ENCODE assay signal across 7 cellular contexts in the genomic region with DNA sequence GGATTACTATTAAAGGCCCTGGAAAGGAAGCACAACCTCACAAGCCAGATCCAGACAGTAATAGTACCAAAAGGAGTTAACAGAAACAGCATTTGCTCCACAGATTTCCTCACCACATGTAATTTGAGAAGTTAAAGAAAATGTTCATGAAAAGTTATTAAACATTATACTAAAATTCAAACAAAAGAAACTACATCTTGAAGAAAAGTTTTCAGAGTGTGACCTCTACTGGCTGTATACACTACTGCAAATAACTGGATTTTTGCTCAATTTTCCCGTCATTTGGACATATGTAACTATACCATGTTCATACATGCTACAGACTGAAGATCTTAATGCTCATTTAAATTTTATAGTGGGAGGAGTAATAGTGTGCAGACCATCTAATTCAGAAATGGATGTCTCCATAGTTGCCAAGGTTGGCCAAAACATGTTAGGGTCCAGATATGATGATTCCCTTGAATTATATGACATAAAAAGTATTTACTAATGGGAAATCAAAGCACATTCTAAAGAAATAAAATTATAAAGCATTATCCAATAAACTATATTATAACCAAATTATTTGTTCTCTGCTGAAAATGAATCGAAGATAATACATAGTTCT. TPM values are rescaled to one million over a fixed set of nuclear protein-coding genes. Genes with fewer than 3 reads are reported as not detected.
DNase-seq lines count a peak whose midpoint lies in the region; ATAC-seq and TF ChIP-seq lines count a peak whose summit lies in the region.

No MANE protein-coding gene starts in this region.

- H3K36me3 ChIP-seq in body of pancreas (replicated peaks in 1 of 2; ENCODE audit: insufficient read depth in 1 of 2, low read depth in 2 of 2), result peaks cover 6 to 15% of the 10 kb centered on the region in 2 donors

- H3K9me3 ChIP-seq in body of pancreas, result no peaks in the 10 kb centered on the region

- no peaks in the 10 kb centered on the region for H3K27me3 Mint-ChIP-seq in IgD-negative memory B cell
- no peaks in the 10 kb centered on the region for H3K27me3 Mint-ChIP-seq in naive thymus-derived CD8-positive, alpha-beta T cell

- POLR2A ChIA-PET in naive thymus-derived CD8-positive, alpha-beta T cell (lab: Charles Lee), result no interaction called here

- no peak overlapping the region for H3K27ac ChIP-seq in body of pancreas

- no peaks in the 10 kb centered on the region for H3K9me3 Mint-ChIP-seq in IgD-negative memory B cell
- H3K9me3 Mint-ChIP-seq in naive thymus-derived CD8-positive, alpha-beta T cell, result no peaks in the 10 kb centered on the region

- peak overlapping the region in 2 of 3 donors; percentile 2 to 72 for H3K27ac Mint-ChIP-seq in IgD-negative memory B cell
- peak overlapping the region in 5 of 10 donors; percentile 1 to 52 (median 6) for H3K27ac Mint-ChIP-seq in naive thymus-derived CD8-positive, alpha-beta T cell

- TF ChIP-seq CTCF in GM12873 (IDR thresholded peaks at IDR 0.05; ENCODE audit: insufficient read depth, low read depth, low read length, missing control alignments) (peak; percentile 57), body of pancreas (IDR thresholded peaks at IDR 0.05) (peak in 6 of 7 experiments; percentile 36 to 51 (median 42))

- no peaks in the 10 kb centered on the region for H3K36me3 Mint-ChIP-seq in IgD-negative memory B cell
- peaks cover 5 to 48% (median 10%) of the 10 kb centered on the region in 3 donors for H3K36me3 Mint-ChIP-seq in naive thymus-derived CD8-positive, alpha-beta T cell

- 58 to 70% methylated on average over 2 of the region's 2 CpGs for WGBS in body of pancreas, 2 donors

- ATAC-seq in body of pancreas (peak; percentile 35), HG03045 (IDR thresholded peaks at IDR 0.05; ENCODE audit: unreplicated experiment) (no peak)
- peak; percentile 36 to 61 for ATAC-seq in naive thymus-derived CD8-positive, alpha-beta T cell

- peaks cover 13 to 22% (median 21%) of the 10 kb centered on the region in 3 donors for H3K4me1 Mint-ChIP-seq in IgD-negative memory B cell
- peaks cover 11 to 29% (median 20%) of the 10 kb centered on the region in 4 donors for H3K4me1 Mint-ChIP-seq in naive thymus-derived CD8-positive, alpha-beta T cell

- peak overlapping the region in 1 of 4 donors; percentile 3 for H3K4me3 Mint-ChIP-seq in IgD-negative memory B cell
- no peak overlapping the region for H3K4me3 Mint-ChIP-seq in naive thymus-derived CD8-positive, alpha-beta T cell

- no peak for TF ChIP-seq POLR2A in body of pancreas (IDR thresholded peaks at IDR 0.05)

- peaks cover 24% of the 10 kb centered on the region for H3K4me1 ChIP-seq in body of pancreas

- DNase-seq in body of pancreas (no peak), COLO829 (ENCODE audit: low spot score) (no peak)
- DNase-seq in naive thymus-derived CD8-positive, alpha-beta T cell, result peak in 2 of 10 donors; percentile 43 to 46
- no peak for DNase-seq in activated CD4-positive, CD25-positive, alpha-beta regulatory T cell (lab: John Stamatoyannopoulos, UW)

- no peaks in the 10 kb centered on the region for H3K27me3 ChIP-seq in body of pancreas

- intact Hi-C loops in body of pancreas (cut with DNase I), result no loop called here

- H3K4me3 ChIP-seq in body of pancreas, result no peak overlapping the region

RNA-seq across cellular contexts. Expression of gene KRR1, which starts 5.6 kb away (rescaled TPM):
- polyA plus RNA-seq in IgD-negative memory B cell, result 63.8 TPM
- 10 to 100 TPM in 1 of 2 donors, 1 to 10 TPM in 1; 9.3 to 33.9 TPM for total RNA-seq in body of pancreas
- 10 to 100 TPM; 79.3 to 80.4 TPM for total RNA-seq in naive thymus-derived CD8-positive, alpha-beta T cell
- polyA plus RNA-seq in naive thymus-derived CD8-positive, alpha-beta T cell, result 10 to 100 TPM; 64.8 to 71.0 (median 66.7) TPM

RNA-seq across cellular contexts. Expression of gene GLIPR1, which starts 25.3 kb away (rescaled TPM):
- 147 TPM for polyA plus RNA-seq in IgD-negative memory B cell
- total RNA-seq in body of pancreas, result 1 to 10 TPM; 5.4 to 6.3 TPM
- 10 to 100 TPM; 61.1 to 64.5 TPM for total RNA-seq in naive thymus-derived CD8-positive, alpha-beta T cell
- polyA plus RNA-seq in naive thymus-derived CD8-positive, alpha-beta T cell, result 100 to 1,000 TPM in 1 of 3 donors, 10 to 100 TPM in 2; 51.2 to 117 (median 58.6) TPM

Comparison
In these comparisons a context has a peak if more than half of its experiments do, and no peak if none do; other contexts are left out.
1. RNA of gene GLIPR1, which starts 25.3 kb away (total RNA-seq): 61.1 to 64.5 TPM in naive thymus-derived CD8-positive, alpha-beta T cell; 5.4 to 6.3 TPM in body of pancreas; every median in the first group is over 4 times any median in the second.